In genomic region chr22:35661377-35661937, GRCh38 we compare ENCODE assay signal across 15 cellular contexts. TPM values are rescaled to one million over a fixed set of nuclear protein-coding genes. Genes with fewer than 3 reads are reported as not detected.
A peak's percentile ranks its signal among the peaks of the same experiment; 100 is the strongest.
DNase-seq lines count a peak whose midpoint lies in the region; ATAC-seq, FAIRE-seq and TF ChIP-seq lines count a peak whose summit lies in the region.
"Had no signal": no experiment of that assay in that cellular context is flagged by ENCODE, and none has a peak within 500 bp of the region (broad histone marks: within the 10 kb centered on the region; RNA-seq: fewer than 3 reads in every experiment).

No MANE protein-coding gene starts in this region.

- H3K4me1 ChIP-seq in endodermal cell (ENCODE audit: control insufficient read depth, insufficient read depth, low read length), result peaks cover 5% of the 10 kb centered on the region
- H3K4me1 ChIP-seq in skeletal muscle tissue (ENCODE audit: control insufficient read depth in 3 of 3, insufficient read depth in 3 of 3, low read length in 3 of 3), result peaks cover 0 to 11% (median 0%) of the 10 kb centered on the region in 3 donors

- peak overlapping the region; percentile 90 for H3K27ac Mint-ChIP-seq in T-helper 1 cell treated with Interleukin-12 subunit alpha and Interleukin-12 subunit beta and Interleukin-4 antibody, amounts not matched to agents 30 μg/mL and 1 μg/mL, for 36 hours
- H3K27ac Mint-ChIP-seq in T-cell, result peak overlapping the region; percentile 94 to 98
- H3K27ac Mint-ChIP-seq in endodermal cell, result no peak overlapping the region

- FAIRE-seq in HTR-8/SVneo (lab: Jason Lieb, UNC), result no peak
- FAIRE-seq: RCC 7860 had no signal

- H3K4me3 Mint-ChIP-seq in T-helper 1 cell treated with Interleukin-12 subunit alpha and Interleukin-12 subunit beta and Interleukin-4 antibody, amounts not matched to agents 30 μg/mL and 1 μg/mL, for 36 hours, result no peak overlapping the region
- peak overlapping the region; percentile 50 to 66 (median 54) for H3K4me3 Mint-ChIP-seq in T-cell
- H3K4me3 Mint-ChIP-seq in endodermal cell, result no peak overlapping the region

- H3K27me3 Mint-ChIP-seq in T-helper 1 cell treated with Interleukin-12 subunit alpha and Interleukin-12 subunit beta and Interleukin-4 antibody, amounts not matched to agents 30 μg/mL and 1 μg/mL, for 36 hours (ENCODE audit: low read depth), result no peaks in the 10 kb centered on the region
- H3K27me3 Mint-ChIP-seq in T-cell (no peaks in the 10 kb centered on the region), endodermal cell (ENCODE audit: insufficient read depth) (peaks cover 29% of the 10 kb centered on the region)

- CTCF ChIA-PET in T-cell (lab: Charles Lee), result interaction anchor here in 1 of 2 donors (2.9 kb wide), 1 partner anchor 13 kb away, joined by 22 read pairs; the partner anchor contains the start of gene APOL6

- H3K9ac ChIP-seq in endodermal cell (ENCODE audit: extremely low read depth, low read length, poor library complexity, severe bottlenecking) (no peak overlapping the region), skeletal muscle tissue (ENCODE audit: low read depth in 1 of 3, low read length in 3 of 3) (no peak overlapping the region)

- H3K9me3 Mint-ChIP-seq in T-helper 1 cell treated with Interleukin-12 subunit alpha and Interleukin-12 subunit beta and Interleukin-4 antibody, amounts not matched to agents 30 μg/mL and 1 μg/mL, for 36 hours, result peaks cover 25% of the 10 kb centered on the region
- H3K9me3 Mint-ChIP-seq in T-cell (peaks cover 0 to 3% (median 3%) of the 10 kb centered on the region in 3 donors), endodermal cell (peaks cover 31% of the 10 kb centered on the region)

- peaks cover 49% of the 10 kb centered on the region for H3K4me1 Mint-ChIP-seq in T-helper 1 cell treated with Interleukin-12 subunit alpha and Interleukin-12 subunit beta and Interleukin-4 antibody, amounts not matched to agents 30 μg/mL and 1 μg/mL, for 36 hours (ENCODE audit: low read depth)
- peaks cover 68 to 75% (median 74%) of the 10 kb centered on the region in 3 donors for H3K4me1 Mint-ChIP-seq in T-cell
- H3K4me1 Mint-ChIP-seq in endodermal cell, result peaks cover 7% of the 10 kb centered on the region

- WGBS in endodermal cell (ENCODE audit: insufficient coverage in 1 of 2, insufficient read length in 1 of 2), 2 experiments, result 93% methylated on average over 3 to 4 of the region's 4 CpGs

- peaks cover 80% of the 10 kb centered on the region for H3K36me3 Mint-ChIP-seq in T-helper 1 cell treated with Interleukin-12 subunit alpha and Interleukin-12 subunit beta and Interleukin-4 antibody, amounts not matched to agents 30 μg/mL and 1 μg/mL, for 36 hours (ENCODE audit: low read depth)
- peaks cover 64% of the 10 kb centered on the region for H3K36me3 Mint-ChIP-seq in T-cell
- peaks cover 2% of the 10 kb centered on the region for H3K36me3 Mint-ChIP-seq in endodermal cell (ENCODE audit: low read depth)

- no peaks in the 10 kb centered on the region for H3K27me3 ChIP-seq in endodermal cell (ENCODE audit: control insufficient read depth, insufficient read depth, low read length, poor library complexity, severe bottlenecking)
- H3K27me3 ChIP-seq in skeletal muscle tissue (ENCODE audit: control insufficient read depth in 3 of 3, insufficient read depth in 3 of 3, low read length in 3 of 3), result no peaks in the 10 kb centered on the region
- H3K27me3 ChIP-seq: ovary had no signal

- POLR2A ChIA-PET in T-cell (lab: Charles Lee), result interaction anchor here (1.1 kb wide), 2 partner anchors 13 kb away, joined by 11 to 32 read pairs; partner anchors contain the start of gene APOL6 (in 2 of the 2)

- no peak overlapping the region for H3K27ac ChIP-seq in endodermal cell (ENCODE audit: low read depth, low read length)
- peak overlapping the region; percentile 19 for H3K27ac ChIP-seq in skeletal muscle tissue (ENCODE audit: low read depth, low read length)
- H3K27ac ChIP-seq: 22Rv1, epithelial cell of prostate had no signal

- TF ChIP-seq CTCF in endodermal cell (conservative IDR thresholded peaks at IDR 0.05), result no peak

- DNase-seq in T-helper 1 cell (no peak), T-cell (no peak), endodermal cell (no peak), anterior cingulate cortex (lab: John Stamatoyannopoulos, UW) (no peak), HTR-8/SVneo (ENCODE audit: insufficient read length, low spot score) (no peak)
- DNase-seq: aorta, kidney glomerular epithelial cell, ovary had no signal

- ATAC-seq in T-cell (replicated peaks in 1 of 4) (peak in 1 of 4 experiments; percentile 3), GM21515 (IDR thresholded peaks at IDR 0.05; ENCODE audit: unreplicated experiment) (no peak)

- H3K4me3 ChIP-seq in endodermal cell (ENCODE audit: low read length), result peak overlapping the region; percentile 54
- no peak overlapping the region for H3K4me3 ChIP-seq in skeletal muscle tissue (ENCODE audit: low read length in 3 of 3)
- H3K4me3 ChIP-seq: ovary had no signal

- H3K9me3 ChIP-seq in endodermal cell (ENCODE audit: control insufficient read depth, low read length) (peaks cover 40% of the 10 kb centered on the region), skeletal muscle tissue (ENCODE audit: control insufficient read depth in 3 of 3, low read length in 3 of 3) (no peaks in the 10 kb centered on the region)
- H3K9me3 ChIP-seq: ovary had no signal

- H3K36me3 ChIP-seq in endodermal cell (ENCODE audit: control insufficient read depth, insufficient read depth, low read length) (no peaks in the 10 kb centered on the region), skeletal muscle tissue (ENCODE audit: control insufficient read depth in 3 of 3, insufficient read depth in 3 of 3, low read length in 3 of 3) (peaks cover 23 to 34% (median 33%) of the 10 kb centered on the region in 3 donors)
- H3K36me3 ChIP-seq: ovary had no signal

RNA-seq across cellular contexts. Expression of gene APOL6, which starts 13.2 kb away (rescaled TPM):
- total RNA-seq in T-cell, result 10 to 100 TPM; 47.5 to 55.7 (median 52.3) TPM
- not detected for total RNA-seq in endodermal cell
- polyA plus RNA-seq in endodermal cell (2013, experiment 1 of 2), result not detected
- polyA plus RNA-seq in endodermal cell (2013, experiment 2 of 2), result not detected
- 5.2 TPM for total RNA-seq in skeletal muscle tissue

RNA-seq across cellular contexts. Expression of gene MB, which starts 44.3 kb away (rescaled TPM):
- total RNA-seq in T-cell (not detected), endodermal cell (1 to 10 TPM; 1.4 to 2.6 TPM), skeletal muscle tissue (84.5 TPM)
- 0.68 TPM for polyA plus RNA-seq in endodermal cell (2013, experiment 1 of 2)
- 1.1 TPM for polyA plus RNA-seq in endodermal cell (2013, experiment 2 of 2)
- total RNA-seq: aorta, temporal lobe had no signal

RNA-seq across cellular contexts. Expression of gene APOL5, which starts 56.2 kb away (rescaled TPM):
- total RNA-seq in T-cell (not detected), endodermal cell (not detected), skeletal muscle tissue (1.6 TPM)
- not detected for polyA plus RNA-seq in endodermal cell (2013, experiment 1 of 2)
- polyA plus RNA-seq in endodermal cell (2013, experiment 2 of 2), result not detected
- total RNA-seq: aorta, ovary, temporal lobe had no signal
- polyA plus RNA-seq: aorta, ovary had no signal

Comparison
In these comparisons a context has a peak if more than half of its experiments do, and no peak if none do; other contexts are left out.
1. H3K4me3 Mint-ChIP-seq: peak in T-cell (3 of 3); none in T-helper 1 cell treated with Interleukin-12 subunit alpha and Interleukin-12 subunit beta and Interleukin-4 antibody, amounts not matched to agents 30 μg/mL and 1 μg/mL, for 36 hours (single experiment) and endodermal cell (single experiment).
2. RNA of gene MB, which starts 44.3 kb away (total RNA-seq): 84.5 TPM in skeletal muscle tissue (single experiment); 1.4 to 2.6 TPM in endodermal cell and not detected in T-cell; every median in the first group is over 10 times any median in the second.